ENCODE assay signal across 23 cellular contexts in the genomic region with DNA sequence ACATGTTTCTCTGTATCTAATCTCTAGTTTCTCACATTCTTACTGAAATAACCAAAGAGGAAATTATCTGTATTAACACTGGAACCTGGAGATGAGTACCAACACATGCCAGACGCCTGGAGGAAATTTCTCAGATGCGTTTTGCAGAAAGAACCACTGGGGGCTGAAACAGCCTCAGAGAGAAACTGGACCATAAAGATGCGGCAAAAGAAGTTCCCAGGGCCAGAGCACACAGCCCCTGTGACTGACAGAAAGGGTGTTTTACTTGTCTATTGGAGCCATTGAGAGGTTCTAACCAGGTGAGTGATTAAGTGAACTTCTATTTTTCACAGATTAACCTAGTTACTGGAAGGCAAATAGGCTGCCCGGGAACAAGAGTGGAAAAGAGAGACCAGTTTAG.
A peak's percentile ranks its signal among the peaks of the same experiment; 100 is the strongest.
DNase-seq lines count a peak whose midpoint lies in the region; ATAC-seq and TF ChIP-seq lines count a peak whose summit lies in the region.
"Had no signal": no experiment of that assay in that cellular context is flagged by ENCODE, and none has a peak within 500 bp of the region (broad histone marks: within the 10 kb centered on the region; RNA-seq: fewer than 3 reads in every experiment).

No MANE protein-coding gene starts in this region.

- H3K4me2 ChIP-seq in neural progenitor cell (no peak overlapping the region), smooth muscle cell (no peak overlapping the region)
- H3K4me2 ChIP-seq: A549; BLaER1 treated with 17β-estradiol and CSF1 and Interleukin-3, amounts not matched to agents 10 nM and 100 nM had no signal

- no peaks in the 10 kb centered on the region for H3K9me3 Mint-ChIP-seq in neural progenitor cell
- H3K9me3 Mint-ChIP-seq: CD4-positive, alpha-beta T cell had no signal

- in situ Hi-C loops in brain microvascular endothelial cell (cut with HindIII; ENCODE audit: low pct_ligation_motif_present, low sequenced_read_pairs) = loop anchor here (25.0 kb wide), 1 partner anchor 155 kb away; no protein-coding TSS in a partner anchor

- no peak overlapping the region for H3K4me3 Mint-ChIP-seq in neural progenitor cell
- H3K4me3 Mint-ChIP-seq: CD14-positive monocyte; CD4-positive, alpha-beta T cell; CD8-positive, alpha-beta memory T cell had no signal

- TF ChIP-seq CTCF in brain microvascular endothelial cell (IDR thresholded peaks at IDR 0.05; ENCODE audit: low read depth, low read length, missing control alignments) = peak; percentile 18
- peak; percentile 17 for TF ChIP-seq CTCF in neural progenitor cell (IDR thresholded peaks at IDR 0.05)
- no peak for TF ChIP-seq CTCF in smooth muscle cell (IDR thresholded peaks at IDR 0.05; ENCODE audit: borderline replicate concordance, insufficient read depth, poor library complexity, severe bottlenecking)

- no peaks in the 10 kb centered on the region for H3K9me3 ChIP-seq in neural progenitor cell (ENCODE audit: low read depth)
- H3K9me3 ChIP-seq in smooth muscle cell (replicated peaks; ENCODE audit: low read depth) = no peaks in the 10 kb centered on the region
- H3K9me3 ChIP-seq: A549; BE2C; BLaER1 treated with 17β-estradiol and CSF1 and Interleukin-3, amounts not matched to agents 10 nM and 100 nM had no signal

- H4K20me1 ChIP-seq in neural progenitor cell (ENCODE audit: low read depth) = no peaks in the 10 kb centered on the region
- H4K20me1 ChIP-seq in smooth muscle cell (ENCODE audit: low read depth) = no peaks in the 10 kb centered on the region
- H4K20me1 ChIP-seq: BLaER1 treated with 17β-estradiol and CSF1 and Interleukin-3, amounts not matched to agents 10 nM and 100 nM had no signal

- H3K36me3 Mint-ChIP-seq in neural progenitor cell = no peaks in the 10 kb centered on the region
- H3K36me3 Mint-ChIP-seq: CD14-positive monocyte; CD8-positive, alpha-beta memory T cell had no signal

- no peaks in the 10 kb centered on the region for H3K79me2 ChIP-seq in neural progenitor cell (ENCODE audit: low read depth)
- no peaks in the 10 kb centered on the region for H3K79me2 ChIP-seq in smooth muscle cell (ENCODE audit: low read depth)

- H3K27me3 ChIP-seq in H7 (ENCODE audit: control insufficient read depth, insufficient read depth, low read length) = no peaks in the 10 kb centered on the region; the same call in 1 of the 2 replicates
- H3K27me3 ChIP-seq in brain microvascular endothelial cell (replicated peaks) = no peaks in the 10 kb centered on the region
- H3K27me3 ChIP-seq in neural progenitor cell = no peaks in the 10 kb centered on the region
- no peaks in the 10 kb centered on the region for H3K27me3 ChIP-seq in smooth muscle cell (ENCODE audit: low read depth)
- H3K27me3 ChIP-seq: BE2C; BLaER1 treated with 17β-estradiol and CSF1 and Interleukin-3, amounts not matched to agents 10 nM and 100 nM had no signal

- H3K4me3 ChIP-seq in H7 (ENCODE audit: insufficient read depth, low read depth, low read length) = no peak overlapping the region
- no peak overlapping the region for H3K4me3 ChIP-seq in brain microvascular endothelial cell (ENCODE audit: low read depth, low read length)
- H3K4me3 ChIP-seq in neural progenitor cell = no peak overlapping the region
- H3K4me3 ChIP-seq in smooth muscle cell = no peak overlapping the region
- H3K4me3 ChIP-seq: A549; BLaER1 treated with 17β-estradiol and CSF1 and Interleukin-3, amounts not matched to agents 10 nM and 100 nM; GM12878 had no signal

- DNase-seq in H7 = peak; percentile 5
- DNase-seq in brain microvascular endothelial cell = no peak
- DNase-seq in neural progenitor cell (ENCODE audit: low spot score) = no peak
- no peak for DNase-seq in smooth muscle cell (lab: John Stamatoyannopoulos, UW; ENCODE audit: unreplicated experiment)
- DNase-seq: 8988T; ACHN; AML-193; BE2C; CD4-positive, alpha-beta T cell; CD8-positive, alpha-beta memory T cell; DMS 273 treated with DMSO at 0.1 percent for 48 hours; DMS79; EL; GDM1; GOT3; HCEC 1CT had no signal

- peaks cover 25% of the 10 kb centered on the region for H3K4me1 Mint-ChIP-seq in neural progenitor cell
- H3K4me1 Mint-ChIP-seq: CD14-positive monocyte; CD8-positive, alpha-beta memory T cell had no signal

- no peak overlapping the region for H3K27ac Mint-ChIP-seq in neural progenitor cell
- H3K27ac Mint-ChIP-seq: CD14-positive monocyte; CD4-positive, alpha-beta T cell; CD8-positive, alpha-beta memory T cell had no signal

- ATAC-seq in GM18868 (IDR thresholded peaks at IDR 0.05; ENCODE audit: unreplicated experiment) = peak; percentile 65
- no peak for ATAC-seq in HG03095 (IDR thresholded peaks at IDR 0.05; ENCODE audit: unreplicated experiment)
- no peak for ATAC-seq in GM18867 (IDR thresholded peaks at IDR 0.05; ENCODE audit: unreplicated experiment)
- ATAC-seq: A549, GM12878 had no signal

- WGBS in smooth muscle cell (ENCODE audit: low lambda C conversion rate) = 75% methylated on average over 4 of the region's 4 CpGs

- H3K4me1 ChIP-seq in neural progenitor cell (peaks cover 35% of the 10 kb centered on the region), smooth muscle cell (ENCODE audit: low read depth) (peaks cover 30% of the 10 kb centered on the region)
- H3K4me1 ChIP-seq: A549; BE2C; BLaER1 treated with 17β-estradiol and CSF1 and Interleukin-3, amounts not matched to agents 10 nM and 100 nM had no signal

- H3K36me3 ChIP-seq in H7 (replicated peaks; ENCODE audit: control insufficient read depth, insufficient read depth, low read length) = no peaks in the 10 kb centered on the region
- no peaks in the 10 kb centered on the region for H3K36me3 ChIP-seq in brain microvascular endothelial cell (replicated peaks)
- H3K36me3 ChIP-seq in neural progenitor cell = no peaks in the 10 kb centered on the region
- H3K36me3 ChIP-seq in smooth muscle cell (ENCODE audit: low read depth) = no peaks in the 10 kb centered on the region
- H3K36me3 ChIP-seq: BE2C; BLaER1 treated with 17β-estradiol and CSF1 and Interleukin-3, amounts not matched to agents 10 nM and 100 nM had no signal

- no peak overlapping the region for H3K27ac ChIP-seq in brain microvascular endothelial cell
- H3K27ac ChIP-seq in neural progenitor cell = no peak overlapping the region
- H3K27ac ChIP-seq in smooth muscle cell (ENCODE audit: low read depth) = no peak overlapping the region
- H3K27ac ChIP-seq: A549; BLaER1 treated with 17β-estradiol and CSF1 and Interleukin-3, amounts not matched to agents 10 nM and 100 nM had no signal

- H3K27me3 Mint-ChIP-seq in neural progenitor cell (ENCODE audit: insufficient read depth, low read depth) = peaks cover 7% of the 10 kb centered on the region

- H2AFZ ChIP-seq in neural progenitor cell (replicated peaks) (peak overlapping the region; percentile 15), smooth muscle cell (ENCODE audit: low read depth) (no peak overlapping the region)

- H3K9ac ChIP-seq in neural progenitor cell = no peak overlapping the region
- H3K9ac ChIP-seq in smooth muscle cell (ENCODE audit: low read depth) = no peak overlapping the region
- H3K9ac ChIP-seq: BLaER1 treated with 17β-estradiol and CSF1 and Interleukin-3, amounts not matched to agents 10 nM and 100 nM had no signal

- H3F3A ChIP-seq in neural progenitor cell (ENCODE audit: low read depth) = no peaks in the 10 kb centered on the region
- H3F3A ChIP-seq in smooth muscle cell (ENCODE audit: low read depth) = no peaks in the 10 kb centered on the region
